In genomic region chr11:131656839-131657211, GRCh38 we compare ENCODE assay signal across 18 cellular contexts.
"Had no signal": no experiment of that assay in that cellular context is flagged by ENCODE, and none has a peak within 500 bp of the region (broad histone marks: within the 10 kb centered on the region; RNA-seq: fewer than 3 reads in every experiment).

No MANE protein-coding gene starts in this region.

- H3K4me1 ChIP-seq: breast epithelium, gastrocnemius medialis, heart right ventricle had no signal

- H3K4me3 Mint-ChIP-seq: activated CD8-positive, alpha-beta T cell treated with anti-CD3 and anti-CD28 coated beads for 36 hours; activated naive CD8-positive, alpha-beta T cell treated with anti-CD3 and anti-CD28 coated beads, Interleukin-2, amount 10 ng/mL, durations not matched to agents 7 days and 5 days; activated T-cell treated with anti-CD3 and anti-CD28 coated beads, Interleukin-2, amount 50 U/mL, for 72 hours; stimulated activated naive CD8-positive, alpha-beta T cell treated with anti-CD3 and anti-CD28 coated beads, Interleukin-15, Interleukin-2, amounts not matched to agents 100 ng/mL and 50 ng/mL, for 24 hours; T-helper 2 cell treated with Interferon-gamma antibody and Interleukin-4, amounts not matched to agents 5 μg/mL and 100 μg/mL, for 36 hours had no signal

- H3K4me1 Mint-ChIP-seq: activated naive CD8-positive, alpha-beta T cell treated with anti-CD3 and anti-CD28 coated beads, Interleukin-2, amount 10 ng/mL, durations not matched to agents 7 days and 5 days had no signal

- H3K27ac ChIP-seq: breast epithelium, gastrocnemius medialis, heart right ventricle, ovary had no signal

- H3K27me3 ChIP-seq: breast epithelium, gastrocnemius medialis, ovary had no signal

- H3K27me3 Mint-ChIP-seq: activated CD8-positive, alpha-beta T cell treated with anti-CD3 and anti-CD28 coated beads for 36 hours; activated naive CD8-positive, alpha-beta T cell treated with anti-CD3 and anti-CD28 coated beads, Interleukin-2, amount 10 ng/mL, durations not matched to agents 7 days and 5 days had no signal

- ATAC-seq: activated CD8-positive, alpha-beta T cell treated with anti-CD3 and anti-CD28 coated beads for 36 hours; activated T-cell treated with anti-CD3 and anti-CD28 coated beads, Interleukin-2, amount 50 U/mL, for 72 hours; gastrocnemius medialis; heart right ventricle; left lobe of liver had no signal

- H3K9me3 ChIP-seq: breast epithelium, gastrocnemius medialis, heart right ventricle, ovary had no signal

- H3K9me3 Mint-ChIP-seq: activated CD8-positive, alpha-beta T cell treated with anti-CD3 and anti-CD28 coated beads for 36 hours; activated naive CD8-positive, alpha-beta T cell treated with anti-CD3 and anti-CD28 coated beads, Interleukin-2, amount 10 ng/mL, durations not matched to agents 7 days and 5 days; activated T-cell treated with anti-CD3 and anti-CD28 coated beads, Interleukin-2, amount 50 U/mL, for 72 hours; nephron; stimulated activated naive CD8-positive, alpha-beta T cell treated with anti-CD3 and anti-CD28 coated beads, Interleukin-15, Interleukin-2, amounts not matched to agents 100 ng/mL and 50 ng/mL, for 24 hours; T-helper 2 cell treated with Interferon-gamma antibody and Interleukin-4, amounts not matched to agents 5 μg/mL and 100 μg/mL, for 36 hours had no signal

- H3K27ac Mint-ChIP-seq: activated CD8-positive, alpha-beta T cell treated with anti-CD3 and anti-CD28 coated beads for 36 hours; activated naive CD8-positive, alpha-beta T cell treated with anti-CD3 and anti-CD28 coated beads, Interleukin-2, amount 10 ng/mL, durations not matched to agents 7 days and 5 days; activated T-cell treated with anti-CD3 and anti-CD28 coated beads, Interleukin-2, amount 50 U/mL, for 72 hours; nephron; stimulated activated naive CD8-positive, alpha-beta T cell treated with anti-CD3 and anti-CD28 coated beads, Interleukin-15, Interleukin-2, amounts not matched to agents 100 ng/mL and 50 ng/mL, for 24 hours; T-helper 2 cell treated with Interferon-gamma antibody and Interleukin-4, amounts not matched to agents 5 μg/mL and 100 μg/mL, for 36 hours had no signal

- DNase-seq: activated CD4-positive, alpha-beta T cell treated with anti-CD3 and anti-CD28 coated beads for 4 hours; activated CD8-positive, alpha-beta memory T cell treated with anti-CD3 and anti-CD28 coated beads, Interleukin-2, amount 50 U/mL, for 4 hours; activated CD8-positive, alpha-beta T cell treated with anti-CD3 and anti-CD28 coated beads for 36 hours; activated gamma-delta T cell treated with Interleukin-2 at 50 U/mL for 16 hours; activated naive CD8-positive, alpha-beta T cell treated with anti-CD3 and anti-CD28 coated beads, Interleukin-2, amount 10 ng/mL, durations not matched to agents 7 days and 5 days; activated T-cell treated with anti-CD3 and anti-CD28 coated beads, Interleukin-2, amount 50 U/mL, for 72 hours; anterior cingulate cortex; effector CD4-positive, alpha-beta T cell; gastrocnemius medialis; heart right ventricle; ovary; stimulated activated CD4-positive, alpha-beta T cell treated with anti-CD3 and anti-CD28 coated beads, Interleukin-4, amount 100 ng/mL, for 1 hour; SW 1271 had no signal

- H3K36me3 ChIP-seq: breast epithelium, gastrocnemius medialis, heart right ventricle, ovary had no signal

- H3K4me3 ChIP-seq: breast epithelium, gastrocnemius medialis, heart right ventricle, ovary had no signal

- H3K36me3 Mint-ChIP-seq: activated naive CD8-positive, alpha-beta T cell treated with anti-CD3 and anti-CD28 coated beads, Interleukin-2, amount 10 ng/mL, durations not matched to agents 7 days and 5 days had no signal
